Comparison of ENCODE assay signal across 16 cellular contexts in the genomic region with DNA sequence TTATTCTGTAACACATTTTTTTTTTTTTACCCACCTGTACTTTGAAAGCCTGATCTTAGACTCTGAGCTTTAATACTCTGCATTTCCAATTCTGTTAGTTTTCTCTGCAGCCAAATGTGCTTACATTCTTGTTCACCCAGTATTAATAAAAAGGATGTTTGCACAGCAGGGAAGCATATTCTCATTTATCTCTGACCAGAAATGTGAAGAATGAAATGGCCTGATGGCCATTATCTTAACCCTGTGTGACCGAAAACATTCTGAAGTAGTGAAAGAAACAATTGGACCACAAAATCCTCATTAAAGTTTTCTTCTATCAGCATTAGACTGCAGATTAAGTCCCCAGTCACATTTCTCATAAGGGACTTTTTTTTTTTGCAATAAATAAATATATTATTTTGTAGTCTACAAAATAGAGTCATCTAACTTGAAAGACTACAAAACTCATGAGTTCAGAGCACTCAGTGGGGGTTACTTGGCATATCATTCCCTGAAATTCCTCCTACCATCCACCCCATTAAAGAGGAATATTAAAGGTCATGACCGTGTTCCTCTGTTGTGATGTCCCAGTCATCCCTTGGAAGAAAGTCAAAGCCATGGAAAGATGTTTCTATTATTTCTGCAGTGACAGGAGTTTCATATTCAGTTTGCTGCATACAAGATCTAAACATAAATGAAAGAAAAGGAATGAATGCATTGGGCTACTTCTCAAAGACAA.
"Had no signal": no experiment of that assay in that cellular context is flagged by ENCODE, and none has a peak within 500 bp of the region (broad histone marks: within the 10 kb centered on the region; RNA-seq: fewer than 3 reads in every experiment).

No MANE protein-coding gene starts in this region.

- ATAC-seq: foreskin keratinocyte; stimulated activated naive CD8-positive, alpha-beta T cell treated with anti-CD3 and anti-CD28 coated beads, Interleukin-15, amount 100 ng/mL, for 72 hours had no signal

- H3K27ac ChIP-seq: ascending aorta, dorsolateral prefrontal cortex, foreskin keratinocyte, hepatocyte, skin epidermis, suprapubic skin, vagina had no signal

- H3K79me2 ChIP-seq: hepatocyte had no signal

- H3K27me3 ChIP-seq: ascending aorta, foreskin keratinocyte, hepatocyte, suprapubic skin, vagina had no signal

- H3K4me1 ChIP-seq: ascending aorta had no signal

- H3K4me2 ChIP-seq: hepatocyte had no signal

- H3K36me3 ChIP-seq: ascending aorta, suprapubic skin, vagina had no signal

- H3K9me3 ChIP-seq: ascending aorta, suprapubic skin, vagina had no signal

- DNase-seq: activated CD4-positive, alpha-beta T cell treated with anti-CD3 and anti-CD28 coated beads, Interleukin-2, amount 50 U/mL, for 4 hours; activated gamma-delta T cell; dorsolateral prefrontal cortex; foreskin keratinocyte; nephron progenitor cell; occipital lobe; stimulated activated CD4-positive, alpha-beta T cell treated with anti-CD3 and anti-CD28 coated beads, Interleukin-15, amount 100 ng/mL, for 24 hours; stimulated activated CD4-positive, alpha-beta T cell treated with anti-CD3 and anti-CD28 coated beads, Interleukin-4, amount 100 ng/mL, for 1 hour; stimulated activated naive CD8-positive, alpha-beta T cell treated with anti-CD3 and anti-CD28 coated beads, Interleukin-15, amount 100 ng/mL, for 72 hours; trophoblast cell had no signal

- H2AFZ ChIP-seq: hepatocyte had no signal

- H3K4me3 ChIP-seq: ascending aorta, dorsolateral prefrontal cortex, hepatocyte, lung, skin epidermis, suprapubic skin, vagina had no signal
